ENCODE assay signal across 8 cellular contexts in the genomic region with DNA sequence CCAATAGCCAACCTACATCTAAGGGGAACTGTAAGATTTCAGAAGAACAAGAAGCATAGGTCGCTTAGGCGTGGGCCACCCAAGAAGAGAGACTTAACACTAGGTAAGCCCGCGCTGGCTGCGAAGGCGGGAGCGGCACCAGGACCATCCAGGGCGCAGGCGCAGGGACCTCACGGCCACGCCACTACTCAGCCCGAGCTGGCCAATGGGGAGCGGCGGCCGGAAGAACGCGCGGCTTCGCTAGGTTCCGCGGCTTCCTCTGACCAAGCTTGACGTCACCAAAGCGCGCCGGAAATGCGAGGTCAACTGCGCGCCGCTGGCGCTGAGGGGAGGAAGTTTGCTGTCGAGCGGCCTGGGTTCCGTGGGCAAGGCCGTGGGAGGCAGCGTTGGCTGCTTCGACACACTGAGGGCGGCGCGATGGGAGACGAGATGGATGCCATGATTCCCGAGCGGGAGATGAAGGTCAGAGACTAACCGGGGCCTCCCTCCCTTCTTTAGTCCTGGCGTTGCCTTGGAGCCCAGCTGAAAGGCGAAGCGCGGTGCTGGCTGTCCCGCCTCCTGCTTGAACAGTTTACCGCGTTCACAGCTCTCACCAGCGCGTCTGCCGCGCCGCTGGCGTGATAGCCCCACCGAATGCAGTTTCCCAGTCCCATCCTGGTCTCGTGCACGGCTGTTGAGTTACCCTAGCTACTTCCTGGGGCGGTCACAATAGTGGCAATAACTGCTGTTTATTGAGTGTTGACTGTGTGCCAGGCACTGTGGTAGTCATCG. TPM values are rescaled to one million over a fixed set of nuclear protein-coding genes. Genes with fewer than 3 reads are reported as not detected.
DNase-seq lines count a peak whose midpoint lies in the region; ATAC-seq, FAIRE-seq and TF ChIP-seq lines count a peak whose summit lies in the region.

A gene (plus strand): TSS at position 299 of the 771 bp plus-strand sequence. CDS start 119 bp downstream, at position 418.

- peak; percentile 96 for ATAC-seq in HG02852 (IDR thresholded peaks at IDR 0.05; ENCODE audit: unreplicated experiment)
- ATAC-seq in heart right ventricle, result peak; percentile 99 to 100 (median 100)
- ATAC-seq in upper lobe of left lung (ENCODE audit: low FRiP score in 2 of 2), result peak; percentile 99 to 100

- peak; percentile 97 for TF ChIP-seq POLR2A in GM12892 (IDR thresholded peaks at IDR 0.05; ENCODE audit: low read depth, low read length)
- TF ChIP-seq POLR2A in upper lobe of left lung (IDR thresholded peaks at IDR 0.05), result peak in 3 of 4 donors; percentile 82 to 91 (median 90)

- DNase-seq in GM12892 (ENCODE audit: insufficient read length), result peak; percentile 98
- peak; percentile 94 for DNase-seq in NCI-H146 (lab: John Stamatoyannopoulos, UW)
- peak; percentile 96 to 100 (median 99) for DNase-seq in T-helper 1 cell
- peak; percentile 95 for DNase-seq in amniotic epithelial cell (ENCODE audit: low read depth)
- peak; percentile 99 for DNase-seq in heart right ventricle
- DNase-seq in posterior cingulate gyrus, result peak; percentile 98 to 100 (median 100)
- peak; percentile 99 to 100 for DNase-seq in upper lobe of left lung

- FAIRE-seq in GM12892 (lab: Jason Lieb, UNC), result peak; percentile 99

- no peaks in the 10 kb centered on the region for H3K27me3 ChIP-seq in heart right ventricle
- no peaks in the 10 kb centered on the region for H3K27me3 ChIP-seq in upper lobe of left lung

- H3K4me1 ChIP-seq in heart right ventricle, result peaks cover 3 to 23% (median 17%) of the 10 kb centered on the region in 9 donors
- peaks cover 14 to 18% (median 16%) of the 10 kb centered on the region in 4 donors for H3K4me1 ChIP-seq in upper lobe of left lung

- H3K36me3 ChIP-seq in heart right ventricle (peaks cover 0 to 59% (median 31%) of the 10 kb centered on the region in 9 donors), upper lobe of left lung (peaks cover 16 to 33% (median 27%) of the 10 kb centered on the region in 4 donors)

- H3K9me3 ChIP-seq in heart right ventricle, result no peaks in the 10 kb centered on the region
- no peaks in the 10 kb centered on the region for H3K9me3 ChIP-seq in upper lobe of left lung

- intact Hi-C loops in heart right ventricle (cut with DNase I), result loop anchor here in 7 of 10 donors (1.0 to 10.0 kb wide), 5 partner anchors 42 to 411 kb away; no protein-coding TSS in a partner anchor
- intact Hi-C loops in posterior cingulate gyrus (cut with DNase I), result loop anchor here (1.0 kb wide), 1 partner anchor 67 kb away; no protein-coding TSS in a partner anchor

- 0% methylated on average over 61 of the region's 61 CpGs for WGBS in heart right ventricle, 2 donors
- WGBS in upper lobe of left lung, 2 donors, result 0% methylated on average over 5 to 53 of the region's 61 CpGs

- TF ChIP-seq EP300 in upper lobe of left lung (IDR thresholded peaks at IDR 0.05), result peak in 1 of 4 donors; percentile 91

- H3K27ac ChIP-seq in heart right ventricle, result peak within 1 kb of the TSS; percentile 12 to 92 (median 83)
- peak within 1 kb of the TSS; percentile 83 to 92 (median 87) for H3K27ac ChIP-seq in upper lobe of left lung

- TF ChIP-seq CTCF in heart right ventricle (IDR thresholded peaks at IDR 0.05) (no peak), upper lobe of left lung (IDR thresholded peaks at IDR 0.05) (peak in 3 of 6 experiments; percentile 13 to 52 (median 30))

- H3K4me3 ChIP-seq in heart right ventricle (peak within 1 kb of the TSS; percentile 69 to 97 (median 83)), upper lobe of left lung (peak within 1 kb of the TSS; percentile 68 to 99 (median 84))

RNA-seq across cellular contexts. Expression of the gene that starts here (rescaled TPM):
- 13.5 TPM for polyA plus RNA-seq in GM12892 (2012; ENCODE audit: missing spikeins)
- total RNA-seq in heart right ventricle (10 to 100 TPM; 17.8 to 27.1 (median 23.6) TPM), upper lobe of left lung (100 to 1,000 TPM in 1 of 6 donors, 10 to 100 TPM in 5; 35.3 to 113 (median 44.3) TPM)
- 10 to 100 TPM; 13.8 to 21.5 TPM for polyA plus RNA-seq in heart right ventricle

Comparison
In these comparisons a context has a peak if more than half of its experiments do, and no peak if none do; other contexts are left out.
1. Peak in every context shown above with its lines: DNase-seq, ATAC-seq, H3K4me3 ChIP-seq and H3K27ac ChIP-seq.